In the genomic region with DNA sequence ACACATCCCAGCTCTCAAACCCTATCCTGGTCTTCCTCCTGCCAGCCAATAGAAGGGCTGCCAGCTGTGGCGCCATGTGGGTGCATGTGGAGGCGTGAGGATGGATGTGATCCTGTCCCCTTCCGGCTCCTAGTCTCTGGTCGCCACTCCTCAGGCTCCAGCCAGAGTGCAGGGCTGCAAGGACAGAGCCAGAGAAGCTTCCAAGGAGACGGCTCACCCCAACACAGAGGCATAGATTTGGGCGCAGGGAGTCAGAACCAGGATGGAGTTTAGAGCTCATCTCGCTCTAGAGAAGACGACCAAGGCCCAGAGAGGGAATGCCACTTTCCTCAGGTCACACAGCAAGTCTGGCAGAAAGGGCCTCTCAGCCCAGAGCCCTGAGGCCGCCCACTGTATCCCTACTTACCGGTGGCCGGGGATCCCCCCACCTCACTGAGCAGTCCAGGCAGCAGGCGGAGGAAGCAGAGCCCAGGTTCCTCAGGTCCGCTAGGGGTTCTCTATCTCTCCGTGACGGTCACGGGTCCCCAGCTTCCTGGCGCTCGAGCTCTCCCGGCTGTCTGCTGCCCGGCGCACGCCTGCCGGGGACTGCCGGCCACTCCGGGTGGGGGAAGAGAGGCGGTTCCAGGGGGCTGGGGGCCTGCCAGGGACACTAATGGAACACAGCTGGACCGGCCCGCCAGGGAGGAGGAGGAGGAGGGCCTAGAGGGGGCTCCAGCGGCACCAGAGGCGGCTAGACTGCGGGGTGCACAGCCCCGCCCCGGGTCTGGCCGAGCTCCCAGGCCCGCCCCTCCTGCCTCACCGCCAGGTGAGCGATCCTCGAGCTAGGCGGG, we compare ENCODE assay signal across 8 cellular contexts. TPM values are rescaled to one million over a fixed set of nuclear protein-coding genes. Genes with fewer than 3 reads are reported as not detected.
DNase-seq lines count a peak whose midpoint lies in the region; ATAC-seq, FAIRE-seq and TF ChIP-seq lines count a peak whose summit lies in the region.

A gene (minus strand): TSS at position 587 of the 830 bp plus-strand sequence. CDS start 1,824 bp downstream, outside the sequence.

- H3K9me3 ChIP-seq in keratinocyte (ENCODE audit: control insufficient read depth, low read depth, low read length) (no peaks in the 10 kb centered on the region), spleen (no peaks in the 10 kb centered on the region)

- H3K36me3 Mint-ChIP-seq in activated T-cell treated with anti-CD3 and anti-CD28 coated beads, Interleukin-2, amount 50 U/mL, for 4 hours (ENCODE audit: insufficient read depth): no peaks in the 10 kb centered on the region
- H3K36me3 Mint-ChIP-seq in T-cell: no peaks in the 10 kb centered on the region

- peak within 1 kb of the TSS; percentile 79 for H3K9ac ChIP-seq in keratinocyte (ENCODE audit: control insufficient read depth, extremely low read depth, insufficient read depth, low read length)

- H3K36me3 ChIP-seq in bronchial epithelial cell (ENCODE audit: control insufficient read depth, insufficient read depth, low read length) (peaks cover 5% of the 10 kb centered on the region), keratinocyte (ENCODE audit: control insufficient read depth in 2 of 2, extremely low read depth in 1 of 2, insufficient read depth in 2 of 2, low read length in 2 of 2) (peaks cover 9 to 14% of the 10 kb centered on the region in 2 experiments), spleen (no peaks in the 10 kb centered on the region)

- intact Hi-C loops in spleen (cut with DNase I; ENCODE audit: low total_unique reads): no loop called here

- dilution Hi-C loops in keratinocyte (cut with MboI; ENCODE audit: extremely low pct_ligation_motif_present, low sequenced_read_pairs): no loop called here

- peaks cover 27% of the 10 kb centered on the region for H3K79me2 ChIP-seq in keratinocyte (ENCODE audit: control insufficient read depth, insufficient read depth, low read length)

- H3K4me2 ChIP-seq in keratinocyte (ENCODE audit: control insufficient read depth, extremely low read depth, insufficient read depth, low read depth, low read length): peak within 1 kb of the TSS; percentile 86

- no peak for TF ChIP-seq POLR2A in spleen (IDR thresholded peaks at IDR 0.05)

- H3K27ac ChIP-seq in keratinocyte (ENCODE audit: control insufficient read depth, insufficient read depth, low read length) (peak within 1 kb of the TSS; percentile 96), spleen (peak within 1 kb of the TSS; percentile 13 to 71 (median 56))

- H2AFZ ChIP-seq in keratinocyte (ENCODE audit: control insufficient read depth, low read length): peak within 1 kb of the TSS; percentile 50

- WGBS in spleen, 5 donors: 19 to 34% (median 23%) methylated on average over 20 to 39 of the region's 39 CpGs

- H3K4me1 Mint-ChIP-seq in activated T-cell treated with anti-CD3 and anti-CD28 coated beads, Interleukin-2, amount 50 U/mL, for 4 hours (ENCODE audit: low read depth): peaks cover 47% of the 10 kb centered on the region
- H3K4me1 Mint-ChIP-seq in T-cell: peaks cover 46 to 52% (median 51%) of the 10 kb centered on the region in 3 donors

- H3K4me1 ChIP-seq in keratinocyte (ENCODE audit: control insufficient read depth, extremely low read depth, insufficient read depth, low read length) (peaks cover 61% of the 10 kb centered on the region), spleen (peaks cover 10 to 94% (median 63%) of the 10 kb centered on the region in 6 donors)

- no peaks in the 10 kb centered on the region for H3K9me3 Mint-ChIP-seq in activated T-cell treated with anti-CD3 and anti-CD28 coated beads, Interleukin-2, amount 50 U/mL, for 4 hours
- no peaks in the 10 kb centered on the region for H3K9me3 Mint-ChIP-seq in T-cell

- H3K27me3 Mint-ChIP-seq in activated T-cell treated with anti-CD3 and anti-CD28 coated beads, Interleukin-2, amount 50 U/mL, for 4 hours (ENCODE audit: low read depth): peaks cover 43% of the 10 kb centered on the region
- H3K27me3 Mint-ChIP-seq in T-cell: peaks cover 37 to 40% of the 10 kb centered on the region in 2 donors

- peaks cover 2% of the 10 kb centered on the region for H3K27me3 ChIP-seq in bronchial epithelial cell (ENCODE audit: control insufficient read depth, insufficient read depth, low read length)
- H3K27me3 ChIP-seq in keratinocyte (ENCODE audit: control insufficient read depth, extremely low read depth, insufficient read depth, low read length): no peaks in the 10 kb centered on the region
- H3K27me3 ChIP-seq in spleen (replicated peaks in 1 of 7): peaks cover 0 to 42% (median 12%) of the 10 kb centered on the region in 7 donors

- H3K4me3 ChIP-seq in bronchial epithelial cell (ENCODE audit: low read depth, low read length) (peak within 1 kb of the TSS; percentile 45), keratinocyte (ENCODE audit: control insufficient read depth in 2 of 3, extremely low read depth in 1 of 3, insufficient read depth in 2 of 3, low read depth in 1 of 3, low read length in 3 of 3) (peak within 1 kb of the TSS; percentile 65 to 72 (median 66)), spleen (peak within 1 kb of the TSS in 4 of 8 donors; percentile 8 to 50 (median 10))

- H3K9me1 ChIP-seq in keratinocyte (ENCODE audit: control insufficient read depth, extremely low read depth, insufficient read depth, low read length): no peaks in the 10 kb centered on the region

- no peak for DNase-seq in activated T-cell treated with anti-CD3 and anti-CD28 coated beads, Interleukin-2, amount 50 U/mL, for 4 hours
- DNase-seq in activated T-cell treated with anti-CD3 and anti-CD28 coated beads, Interleukin-2, amount 50 U/mL, for 48 hours: no peak
- peak; percentile 52 for DNase-seq in bronchial epithelial cell (ENCODE audit: low read depth)
- peak; percentile 38 for DNase-seq in keratinocyte (ENCODE audit: low read depth, low spot score)
- DNase-seq in spleen: peak; percentile 78
- no peak for DNase-seq in stimulated activated CD4-positive, alpha-beta T cell treated with anti-CD3 and anti-CD28 coated beads, Interleukin-4, amount 100 ng/mL, for 4 hours
- no peak for DNase-seq in T-cell
- DNase-seq in T-helper 9 cell: no peak

- H3K27ac Mint-ChIP-seq in T-cell: peak within 1 kb of the TSS in 1 of 2 donors; percentile 4

- H4K20me1 ChIP-seq in keratinocyte (ENCODE audit: control insufficient read depth, extremely low read depth, insufficient read depth, low read length): no peaks in the 10 kb centered on the region

- TF ChIP-seq CTCF in bronchial epithelial cell (IDR thresholded peaks at IDR 0.05; ENCODE audit: insufficient read depth, low read length, severe bottlenecking) (no peak), keratinocyte (optimal IDR thresholded peaks at IDR 0.05 in 1 of 3, IDR thresholded peaks at IDR 0.05 in 1 of 3, conservative IDR thresholded peaks at IDR 0.05 in 1 of 3; ENCODE audit: extremely low read depth in 1 of 3, insufficient read depth in 2 of 3, low read length in 3 of 3) (no peak), spleen (IDR thresholded peaks at IDR 0.05 in 8 of 11, conservative IDR thresholded peaks at IDR 0.05 in 3 of 11) (peak in 1 of 11 experiments; percentile 12)

- peak within 1 kb of the TSS; percentile 20 for H3K4me3 Mint-ChIP-seq in activated T-cell treated with anti-CD3 and anti-CD28 coated beads, Interleukin-2, amount 50 U/mL, for 4 hours
- H3K4me3 Mint-ChIP-seq in T-cell: peak within 1 kb of the TSS in 1 of 3 donors; percentile 50

- no peak for FAIRE-seq in bronchial epithelial cell (lab: Jason Lieb, UNC)
- FAIRE-seq in keratinocyte (lab: Jason Lieb, UNC): peak; percentile 67

- no peak for ATAC-seq in activated T-cell treated with anti-CD3 and anti-CD28 coated beads, Interleukin-2, amount 50 U/mL, for 4 hours
- ATAC-seq in T-cell (replicated peaks in 1 of 4): no peak

- POLR2A ChIA-PET in T-cell (lab: Charles Lee): no interaction called here

- CTCF ChIA-PET in T-cell (lab: Charles Lee): no interaction called here

RNA-seq across cellular contexts. Expression of the gene that starts here (rescaled TPM):
- total RNA-seq in activated T-cell treated with anti-CD3 and anti-CD28 coated beads, Interleukin-2, amount 50 U/mL, for 4 hours: under 1 TPM; 0.57 to 0.89 (median 0.61) TPM
- total RNA-seq in bronchial epithelial cell (87.7 and 121 TPM in 2 replicates), spleen (10 to 100 TPM in 5 of 7 donors, 1 to 10 TPM in 2; 4.7 to 22.0 (median 12.4) TPM), T-cell (under 1 TPM in 3 of 5 donors, not detected in 2; 0.41 to 0.67 (median 0.59) TPM)
- polyA plus RNA-seq in keratinocyte (31.2 to 75.5 TPM (median 43.4 TPM) in 3 replicates), spleen (10 to 100 TPM in 2 of 3 donors, 1 to 10 TPM in 1; 9.5 to 25.6 (median 14.4) TPM)
- polyA plus RNA-seq in keratinocyte (2011; ENCODE audit: low read depth): 39.2 TPM
- polyA plus RNA-seq in keratinocyte (2011; cell fraction: cytosol; rRNA removed): 5.4 and 11.0 TPM in 2 replicates
- 155 and 217 TPM in 2 replicates for polyA plus RNA-seq in keratinocyte (2011; cell fraction: nucleus; rRNA removed)
- polyA plus RNA-seq in keratinocyte (2012; ENCODE audit: low replicate concordance): 49.0 and 79.2 TPM in 2 replicates
- polyA minus RNA-seq in keratinocyte: 55.1 to 84.1 TPM (median 79.1 TPM) in 3 replicates
- 33.4 TPM for polyA minus RNA-seq in keratinocyte (2011; cell fraction: cytosol; rRNA and poly(A)+ RNA removed)
- polyA minus RNA-seq in keratinocyte (2011; cell fraction: nucleus; rRNA and poly(A)+ RNA removed): 157 and 192 TPM in 2 replicates

Comparison
In these comparisons a context has a peak if more than half of its experiments do, and no peak if none do; other contexts are left out.
1. DNase-seq: peak in bronchial epithelial cell (single experiment), keratinocyte (single experiment) and spleen (single experiment); none in activated T-cell treated with anti-CD3 and anti-CD28 coated beads, Interleukin-2, amount 50 U/mL, for 4 hours (single experiment), activated T-cell treated with anti-CD3 and anti-CD28 coated beads, Interleukin-2, amount 50 U/mL, for 48 hours (0 of 2), stimulated activated CD4-positive, alpha-beta T cell treated with anti-CD3 and anti-CD28 coated beads, Interleukin-4, amount 100 ng/mL, for 4 hours (0 of 2), T-cell (0 of 34) and T-helper 9 cell (single experiment).